Comparison of ENCODE assay signal across 1 cellular context in genomic region chr12:56107242-56107641, GRCh38.
TF ChIP-seq lines count a peak whose summit lies in the region.

No MANE protein-coding gene starts in this region.

TF ChIP-seq in IMR-90, 13 proteins besides CTCF, POLR2A, EP300 and RAD21:
- no peak for TF ChIP-seq CEBPB (IDR thresholded peaks at IDR 0.05; ENCODE audit: low read depth, low read length)
- no peak for TF ChIP-seq FOS (IDR thresholded peaks at IDR 0.05; ENCODE audit: low read depth, low read length)
- TF ChIP-seq RFX5 (IDR thresholded peaks at IDR 0.05; ENCODE audit: low read depth, low read length) = no peak
- TF ChIP-seq BHLHE40 (IDR thresholded peaks at IDR 0.05; ENCODE audit: low read depth, low read length) = no peak
